ENCODE assay signal across 16 cellular contexts in genomic region chr9:137297966-137298365, GRCh38. TPM values are rescaled to one million over a fixed set of nuclear protein-coding genes. Genes with fewer than 3 reads are reported as not detected.
DNase-seq lines count a peak whose midpoint lies in the region; ATAC-seq and TF ChIP-seq lines count a peak whose summit lies in the region.
"Had no signal": no experiment of that assay in that cellular context is flagged by ENCODE, and none has a peak within 500 bp of the region (broad histone marks: within the 10 kb centered on the region; RNA-seq: fewer than 3 reads in every experiment).

No MANE protein-coding gene starts in this region.

- H4K20me1 ChIP-seq in GM23338 (replicated peaks; ENCODE audit: insufficient read depth), result peaks cover 11% of the 10 kb centered on the region

- H3K79me2 ChIP-seq in GM23338 (replicated peaks; ENCODE audit: insufficient read depth), result peaks cover 3% of the 10 kb centered on the region; the same call in 1 of the 2 replicates

- CTCF ChIA-PET in RWPE1 (lab: Yijun Ruan, JAX), result no interaction called here
- CTCF ChIA-PET in CD8-positive, alpha-beta memory T cell (lab: Charles Lee), result no interaction called here

- H3K4me1 ChIP-seq in GM23338 (ENCODE audit: insufficient read depth), result peaks cover 34% of the 10 kb centered on the region
- H3K4me1 ChIP-seq in right atrium auricular region, result peaks cover 0 to 69% of the 10 kb centered on the region in 2 donors
- peaks cover 18% of the 10 kb centered on the region for H3K4me1 ChIP-seq in prostate gland (replicated peaks)
- peaks cover 19% of the 10 kb centered on the region for H3K4me1 ChIP-seq in CD8-positive, alpha-beta memory T cell (ENCODE audit: insufficient read depth, low read length)

- no peak overlapping the region for H2AFZ ChIP-seq in GM23338

- H3K36me3 ChIP-seq in GM23338 (ENCODE audit: insufficient read depth), result no peaks in the 10 kb centered on the region
- H3K36me3 ChIP-seq in right atrium auricular region, result no peaks in the 10 kb centered on the region
- no peaks in the 10 kb centered on the region for H3K36me3 ChIP-seq in prostate gland
- no peaks in the 10 kb centered on the region for H3K36me3 ChIP-seq in CD8-positive, alpha-beta memory T cell (ENCODE audit: insufficient read depth, low read length)
- H3K36me3 ChIP-seq: BE2C, neutrophil had no signal

- peaks cover 9% of the 10 kb centered on the region for H3K9me3 Mint-ChIP-seq in GM23338
- peaks cover 0 to 5% (median 0%) of the 10 kb centered on the region in 5 donors for H3K9me3 Mint-ChIP-seq in CD8-positive, alpha-beta memory T cell
- H3K9me3 Mint-ChIP-seq: activated CD4-positive, alpha-beta T cell treated with anti-CD3 and anti-CD28 coated beads, Interleukin-2, amount 10 ng/mL, durations not matched to agents 7 days and 5 days; T-cell had no signal

- H3K27me3 ChIP-seq in GM23338 (ENCODE audit: insufficient read depth) (peaks cover 33% of the 10 kb centered on the region), right atrium auricular region (peaks cover 0 to 9% of the 10 kb centered on the region in 2 donors), prostate gland (replicated peaks; ENCODE audit: insufficient read depth) (no peaks in the 10 kb centered on the region)
- peaks cover 55% of the 10 kb centered on the region for H3K27me3 ChIP-seq in CD8-positive, alpha-beta memory T cell (ENCODE audit: insufficient read depth, low read length, poor library complexity, severe bottlenecking)

- peaks cover 4% of the 10 kb centered on the region; the same call in 2 of the 3 replicates for H3K36me3 Mint-ChIP-seq in GM23338 (ENCODE audit: low read depth)
- no peaks in the 10 kb centered on the region for H3K36me3 Mint-ChIP-seq in CD8-positive, alpha-beta memory T cell
- H3K36me3 Mint-ChIP-seq: T-cell had no signal

- 49% methylated on average over 7 of the region's 7 CpGs for WGBS in prostate gland

- TF ChIP-seq POLR2A in prostate gland (IDR thresholded peaks at IDR 0.05), result no peak

- H3K9me3 ChIP-seq in right atrium auricular region, result peaks cover 0 to 4% of the 10 kb centered on the region in 2 donors
- no peaks in the 10 kb centered on the region for H3K9me3 ChIP-seq in prostate gland
- H3K9me3 ChIP-seq in CD8-positive, alpha-beta memory T cell (ENCODE audit: low read length), result no peaks in the 10 kb centered on the region
- H3K9me3 ChIP-seq: neutrophil had no signal

- no peak for DNase-seq in GM23338 (ENCODE audit: low spot score)
- DNase-seq in RWPE1 (ENCODE audit: low spot score), result no peak
- no peak for DNase-seq in right atrium auricular region (ENCODE audit: low spot score)
- DNase-seq in prostate gland (ENCODE audit: low spot score), result no peak
- no peak for DNase-seq in NCI-H2081 treated with DMSO at 0.1 percent for 48 hours (lab: John Stamatoyannopoulos, UW)
- DNase-seq in iPS-NIHi11 (ENCODE audit: low spot score), result no peak
- no peak for DNase-seq in GM19240 (ENCODE audit: insufficient read length, low spot score)
- no peak for DNase-seq in CD8-positive, alpha-beta memory T cell
- DNase-seq: activated CD4-positive, alpha-beta T cell treated with anti-CD3 and anti-CD28 coated beads, Interleukin-2, amount 10 ng/mL, durations not matched to agents 7 days and 5 days; activated gamma-delta T cell; central memory CD4-positive, alpha-beta T cell; stimulated activated CD4-positive, alpha-beta T cell treated with anti-CD3 and anti-CD28 coated beads, Interleukin-1b, Interleukin-23, amount 100 ng/mL, for 48 hours; T-cell had no signal

- H3K4me3 ChIP-seq in GM23338 (peak overlapping the region; percentile 94; the same call in 1 of the 2 replicates), right atrium auricular region (no peak overlapping the region), prostate gland (no peak overlapping the region)
- no peak overlapping the region for H3K4me3 ChIP-seq in CD8-positive, alpha-beta memory T cell (ENCODE audit: low read length)

- H3K9me2 ChIP-seq in GM23338 (ENCODE audit: insufficient read depth), result no peaks in the 10 kb centered on the region

- POLR2A ChIA-PET in RWPE1 (lab: Yijun Ruan, JAX; ENCODE audit: low non-redundant PET), result no interaction called here
- POLR2A ChIA-PET in CD8-positive, alpha-beta memory T cell (lab: Charles Lee), result no interaction called here

- H3K27ac ChIP-seq in GM23338 (ENCODE audit: low read depth) (no peak overlapping the region), RWPE1 (peak overlapping the region; percentile 77), right atrium auricular region (peak overlapping the region; percentile 79 to 83), prostate gland (peak overlapping the region; percentile 78 to 94)
- H3K27ac ChIP-seq in CD8-positive, alpha-beta memory T cell (ENCODE audit: low read depth, low read length), result no peak overlapping the region
- H3K27ac ChIP-seq: neutrophil had no signal

- H3K27me3 Mint-ChIP-seq in GM23338 (ENCODE audit: insufficient read depth, low read depth, poor library complexity), result peaks cover 32% of the 10 kb centered on the region
- H3K27me3 Mint-ChIP-seq in CD8-positive, alpha-beta memory T cell, result peaks cover 33 to 37% of the 10 kb centered on the region in 2 donors

- H3F3A ChIP-seq in GM23338 (replicated peaks; ENCODE audit: low read depth), result peaks cover 26% of the 10 kb centered on the region

- H3K4me2 ChIP-seq in GM23338, result peak overlapping the region; percentile 96

- no peak for ATAC-seq in GM23338
- ATAC-seq: T-cell had no signal

- TF ChIP-seq CTCF in GM23338 (conservative IDR thresholded peaks at IDR 0.05; ENCODE audit: low read depth in 2 of 2) (no peak), RWPE1 (conservative IDR thresholded peaks at IDR 0.05; ENCODE audit: low read depth) (no peak), right atrium auricular region (IDR thresholded peaks at IDR 0.05) (no peak), prostate gland (IDR thresholded peaks at IDR 0.05) (no peak)

- no peak overlapping the region for H3K27ac Mint-ChIP-seq in GM23338
- H3K27ac Mint-ChIP-seq in CD8-positive, alpha-beta memory T cell, result no peak overlapping the region
- H3K27ac Mint-ChIP-seq: activated CD4-positive, alpha-beta T cell treated with anti-CD3 and anti-CD28 coated beads, Interleukin-2, amount 10 ng/mL, durations not matched to agents 7 days and 5 days; T-cell had no signal

- H3K4me1 Mint-ChIP-seq in GM23338, result peaks cover 37% of the 10 kb centered on the region
- H3K4me1 Mint-ChIP-seq in CD8-positive, alpha-beta memory T cell, result peaks cover 5 to 17% (median 10%) of the 10 kb centered on the region in 3 donors

- intact Hi-C loops in prostate gland (cut with DNase I), result loop anchor here (10.0 kb wide), 2 partner anchors 107 to 227 kb away; no protein-coding TSS in a partner anchor

- H3K4me3 Mint-ChIP-seq in GM23338, result peak overlapping the region; percentile 59; the same call in 2 of the 3 replicates
- peak overlapping the region in 1 of 7 donors; percentile 16 for H3K4me3 Mint-ChIP-seq in CD8-positive, alpha-beta memory T cell
- H3K4me3 Mint-ChIP-seq: activated CD4-positive, alpha-beta T cell treated with anti-CD3 and anti-CD28 coated beads, Interleukin-2, amount 10 ng/mL, durations not matched to agents 7 days and 5 days had no signal

RNA-seq across cellular contexts. Expression of gene NRARP, which starts 4.1 kb away (rescaled TPM):
- 39.0 and 55.1 TPM in 2 replicates for total RNA-seq in GM23338 (2014; rRNA removed; shearing (Covaris generic))
- 4.0 and 4.8 TPM in 2 replicates for polyA plus RNA-seq in GM23338 (2016; fragmentation: Nextera tagmentation; extraction: Ambion mirVana)
- total RNA-seq in right atrium auricular region (10 to 100 TPM in 1 of 2 donors, 1 to 10 TPM in 1; 5.6 to 13.3 TPM), prostate gland (10 to 100 TPM; 22.4 to 24.3 TPM)
- total RNA-seq in CD8-positive, alpha-beta memory T cell, result 1 to 10 TPM; 1.9 to 2.3 TPM
- polyA plus RNA-seq in CD8-positive, alpha-beta memory T cell, result not detected

RNA-seq across cellular contexts. Expression of gene TOR4A, which starts 20.4 kb away (rescaled TPM):
- 14.4 and 19.0 TPM in 2 replicates for total RNA-seq in GM23338 (2014; rRNA removed; shearing (Covaris generic))
- 2.0 and 2.1 TPM in 2 replicates for polyA plus RNA-seq in GM23338 (2016; fragmentation: Nextera tagmentation; extraction: Ambion mirVana)
- 10 to 100 TPM in 1 of 2 donors, 1 to 10 TPM in 1; 9.4 to 16.8 TPM for total RNA-seq in right atrium auricular region
- total RNA-seq in prostate gland, result 1 to 10 TPM; 1.6 to 7.3 TPM
- 1 to 10 TPM; 3.3 to 3.9 TPM for total RNA-seq in CD8-positive, alpha-beta memory T cell
- 1.8 TPM for polyA plus RNA-seq in CD8-positive, alpha-beta memory T cell

RNA-seq across cellular contexts. Expression of gene NELFB, which starts 42.8 kb away (rescaled TPM):
- 79.5 and 97.3 TPM in 2 replicates for total RNA-seq in GM23338 (2014; rRNA removed; shearing (Covaris generic))
- 30.0 and 31.2 TPM in 2 replicates for polyA plus RNA-seq in GM23338 (2016; fragmentation: Nextera tagmentation; extraction: Ambion mirVana)
- total RNA-seq in right atrium auricular region (10 to 100 TPM; 30.0 to 38.0 TPM), prostate gland (10 to 100 TPM; 44.9 to 82.1 TPM)
- total RNA-seq in CD8-positive, alpha-beta memory T cell, result 10 to 100 TPM; 67.5 to 72.0 TPM
- 34.8 TPM for polyA plus RNA-seq in CD8-positive, alpha-beta memory T cell

RNA-seq across cellular contexts. Expression of gene STPG3, which starts 46.9 kb away (rescaled TPM):
- total RNA-seq in GM23338 (2014; rRNA removed; shearing (Covaris generic)), result not detected in 2 replicates
- not detected in 2 replicates for polyA plus RNA-seq in GM23338 (2016; fragmentation: Nextera tagmentation; extraction: Ambion mirVana)
- total RNA-seq in right atrium auricular region (not detected), prostate gland (1 to 10 TPM in 1 of 2 donors, not detected in 1; 4.2 TPM)
- under 1 TPM; 0.27 to 0.28 TPM for total RNA-seq in CD8-positive, alpha-beta memory T cell
- polyA plus RNA-seq in CD8-positive, alpha-beta memory T cell, result not detected
- total RNA-seq: activated CD4-positive, alpha-beta T cell treated with anti-CD3 and anti-CD28 coated beads, Interleukin-2, amount 10 ng/mL, durations not matched to agents 7 days and 5 days had no signal
- polyA plus RNA-seq: keratinocyte had no signal

RNA-seq across cellular contexts. Expression of gene TUBB4B, which starts 56.9 kb away (rescaled TPM):
- total RNA-seq in GM23338 (2014; rRNA removed; shearing (Covaris generic)), result 334 and 374 TPM in 2 replicates
- 389 and 408 TPM in 2 replicates for polyA plus RNA-seq in GM23338 (2016; fragmentation: Nextera tagmentation; extraction: Ambion mirVana)
- total RNA-seq in right atrium auricular region, result 100 to 1,000 TPM; 310 to 394 TPM
- 100 to 1,000 TPM; 279 to 484 TPM for total RNA-seq in prostate gland
- total RNA-seq in CD8-positive, alpha-beta memory T cell, result 100 to 1,000 TPM; 322 to 331 TPM
- polyA plus RNA-seq in CD8-positive, alpha-beta memory T cell, result 64.6 TPM

Comparison
In these comparisons a context has a peak if more than half of its experiments do, and no peak if none do; other contexts are left out.
1. H3K27ac ChIP-seq: peak in RWPE1 (single experiment), right atrium auricular region (2 of 2) and prostate gland (2 of 2); none in GM23338 (single experiment) and CD8-positive, alpha-beta memory T cell (single experiment).